9 cellular contexts compared by ENCODE assay signal in the genomic region with DNA sequence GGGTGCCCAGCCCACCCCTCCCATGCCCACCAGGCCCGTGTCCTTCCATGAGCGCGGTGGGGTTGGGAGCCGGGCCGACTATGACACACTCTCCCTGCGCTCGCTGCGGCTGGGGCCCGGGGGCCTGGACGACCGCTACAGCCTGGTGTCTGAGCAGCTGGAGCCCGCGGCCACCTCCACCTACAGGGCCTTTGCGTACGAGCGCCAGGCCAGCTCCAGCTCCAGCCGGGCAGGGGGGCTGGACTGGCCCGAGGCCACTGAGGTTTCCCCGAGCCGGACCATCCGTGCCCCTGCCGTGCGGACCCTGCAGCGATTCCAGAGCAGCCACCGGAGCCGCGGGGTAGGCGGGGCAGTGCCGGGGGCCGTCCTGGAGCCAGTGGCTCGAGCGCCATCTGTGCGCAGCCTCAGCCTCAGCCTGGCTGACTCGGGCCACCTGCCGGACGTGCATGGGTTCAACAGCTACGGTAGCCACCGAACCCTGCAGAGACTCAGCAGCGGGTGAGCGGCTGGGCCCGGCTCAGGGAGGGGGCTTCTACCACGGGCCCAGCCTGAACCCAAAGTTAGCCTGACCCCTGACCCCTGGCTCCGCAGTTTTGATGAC. TPM values are rescaled to one million over a fixed set of nuclear protein-coding genes. Genes with fewer than 3 reads are reported as not detected.
DNase-seq lines count a peak whose midpoint lies in the region; ATAC-seq and TF ChIP-seq lines count a peak whose summit lies in the region.
"Had no signal": no experiment of that assay in that cellular context is flagged by ENCODE, and none has a peak within 500 bp of the region (broad histone marks: within the 10 kb centered on the region; RNA-seq: fewer than 3 reads in every experiment).

No MANE protein-coding gene starts in this region.

- H3K9ac ChIP-seq in SK-N-SH: no peak overlapping the region

- H3K27me3 ChIP-seq in SK-N-SH (ENCODE audit: insufficient read depth) (peaks cover 9% of the 10 kb centered on the region; the same call in 1 of the 2 replicates), ectodermal cell (ENCODE audit: control insufficient read depth, insufficient read depth, low read length, poor library complexity, severe bottlenecking) (no peaks in the 10 kb centered on the region), osteoblast (ENCODE audit: insufficient read depth, low read length) (no peaks in the 10 kb centered on the region)

- peak; percentile 62 for TF ChIP-seq RAD21 in SK-N-SH (IDR thresholded peaks at IDR 0.05; ENCODE audit: low read length)

- WGBS in SK-N-SH (ENCODE audit: low lambda C conversion rate): 27% methylated on average over 3 of the region's 43 CpGs
- WGBS in ectodermal cell, 2 experiments: 65 to 70% methylated on average over 43 of the region's 43 CpGs

- no peaks in the 10 kb centered on the region for H3K9me3 ChIP-seq in SK-N-SH
- no peaks in the 10 kb centered on the region for H3K9me3 ChIP-seq in ectodermal cell (ENCODE audit: control insufficient read depth, low read length)
- no peaks in the 10 kb centered on the region for H3K9me3 ChIP-seq in osteoblast (ENCODE audit: low read depth, low read length)

- H3K4me2 ChIP-seq in SK-N-SH: peak overlapping the region; percentile 87
- peak overlapping the region; percentile 61 for H3K4me2 ChIP-seq in osteoblast (ENCODE audit: insufficient read depth, low read length)

- H3K4me1 ChIP-seq in SK-N-SH (ENCODE audit: control insufficient read depth in 1 of 2, insufficient read depth in 2 of 2, low read depth in 1 of 2, low read length in 1 of 2) (peaks cover 10 to 12% of the 10 kb centered on the region in 2 experiments; a peak in 3 of 4 replicates), ectodermal cell (ENCODE audit: control insufficient read depth, insufficient read depth, low read length) (no peaks in the 10 kb centered on the region), osteoblast (ENCODE audit: insufficient read depth, low read length) (peaks cover 21% of the 10 kb centered on the region)

- H3K9me2 ChIP-seq in SK-N-SH: no peaks in the 10 kb centered on the region

- H3K4me3 ChIP-seq in GM08714 (ENCODE audit: low read length) (peak overlapping the region; percentile 16; the same call in 1 of the 2 replicates), SK-N-SH (ENCODE audit: low read depth in 2 of 2, low read length in 1 of 2) (peak overlapping the region; percentile 49 to 51), ectodermal cell (ENCODE audit: insufficient read depth, low read depth, low read length) (peak overlapping the region; percentile 4), osteoblast (ENCODE audit: insufficient read depth, low read length) (peak overlapping the region; percentile 67)

- POLR2A ChIA-PET in SK-N-SH (lab: Yijun Ruan, JAX): interaction anchor here (0.6 to 1.8 kb wide), 3 partner anchors 13 to 51 kb away, joined by 3 to 5 read pairs (median 4); no protein-coding TSS in a partner anchor

- H3F3A ChIP-seq in SK-N-SH (replicated peaks; ENCODE audit: insufficient read depth): no peaks in the 10 kb centered on the region

- H4K20me1 ChIP-seq in SK-N-SH (ENCODE audit: insufficient read depth): no peaks in the 10 kb centered on the region
- H4K20me1 ChIP-seq in osteoblast (ENCODE audit: insufficient read depth, low read length): no peaks in the 10 kb centered on the region

- CTCF ChIA-PET in SK-N-SH (lab: Yijun Ruan, JAX): interaction anchor here (0.7 to 3.0 kb wide), 30 partner anchors 10 to 360 kb away, joined by 3 to 31 read pairs (median 6); a partner anchor contains a TSS

- H2AFZ ChIP-seq in SK-N-SH (ENCODE audit: low read depth) (peak overlapping the region; percentile 51; the same call in 1 of the 2 replicates), osteoblast (ENCODE audit: low read length) (peak overlapping the region; percentile 47)

- H3K79me2 ChIP-seq in SK-N-SH (ENCODE audit: insufficient read depth) (no peaks in the 10 kb centered on the region), osteoblast (ENCODE audit: insufficient read depth, low read length) (no peaks in the 10 kb centered on the region)

- H3K36me3 ChIP-seq in SK-N-SH (replicated peaks in 1 of 2; ENCODE audit: control insufficient read depth in 1 of 2, insufficient read depth in 2 of 2, low read length in 1 of 2) (no peaks in the 10 kb centered on the region), ectodermal cell (ENCODE audit: control insufficient read depth, insufficient read depth, low read length) (no peaks in the 10 kb centered on the region), osteoblast (ENCODE audit: insufficient read depth, low read length) (no peaks in the 10 kb centered on the region)

- DNase-seq in SK-N-SH: peak; percentile 95
- DNase-seq in osteoblast (ENCODE audit: insufficient read length, low spot score, missing footprints): peak; percentile 99
- no peak for DNase-seq in NCI-H2029 (lab: John Stamatoyannopoulos, UW)
- DNase-seq in NCI-H2107 treated with DMSO at 0.1 percent for 48 hours (lab: John Stamatoyannopoulos, UW; ENCODE audit: unreplicated experiment): no peak

- no peak for TF ChIP-seq EP300 in SK-N-SH (IDR thresholded peaks at IDR 0.05; ENCODE audit: borderline replicate concordance in 1 of 2, low read depth in 1 of 2, low read length in 1 of 2)

- TF ChIP-seq CTCF in SK-N-SH (IDR thresholded peaks at IDR 0.05): peak; percentile 61
- peak; percentile 24 for TF ChIP-seq CTCF in osteoblast (IDR thresholded peaks at IDR 0.05; ENCODE audit: extremely low read depth, low read depth, low read length)

- H3K27ac ChIP-seq in SK-N-SH (ENCODE audit: low read depth in 2 of 2, low read length in 1 of 2) (no peak overlapping the region; a peak in 1 of 4 replicates), ectodermal cell (ENCODE audit: insufficient read depth, low read depth, low read length, poor library complexity, severe bottlenecking) (no peak overlapping the region), osteoblast (ENCODE audit: low read depth, low read length) (no peak overlapping the region)

- ATAC-seq in HG02798 (IDR thresholded peaks at IDR 0.05; ENCODE audit: poor library complexity, unreplicated experiment) (peak; percentile 67), HG03442 (IDR thresholded peaks at IDR 0.05; ENCODE audit: unreplicated experiment) (no peak)

TF ChIP-seq in SK-N-SH, 30 proteins besides CTCF, POLR2A, EP300 and RAD21 (continues in another document):
- TF ChIP-seq CHD2 (IDR thresholded peaks at IDR 0.05; ENCODE audit: low read length, partially characterized antibody): peak; percentile 13
- TF ChIP-seq TAF1 (IDR thresholded peaks at IDR 0.05; ENCODE audit: borderline replicate concordance, low read depth, low read length): peak; percentile 36; the same call in 1 of the 2 replicates
- no peak for TF ChIP-seq RCOR1 (IDR thresholded peaks at IDR 0.05; ENCODE audit: low read length)
- TF ChIP-seq SMC3 (IDR thresholded peaks at IDR 0.05; ENCODE audit: low read depth, low read length): peak; percentile 65
- peak; percentile 69 for TF ChIP-seq NRF1 (IDR thresholded peaks at IDR 0.05; ENCODE audit: low read depth, low read length)
- 0 out of 2 replicates have a peak, but pooled peaks have one; percentile 32 for TF ChIP-seq POLR2AphosphoS5 (IDR thresholded peaks at IDR 0.05; ENCODE audit: low read depth, low read length)
- no peak for TF ChIP-seq NFIC (IDR thresholded peaks at IDR 0.05; ENCODE audit: borderline replicate concordance)
- no peak for TF ChIP-seq TEAD4 (IDR thresholded peaks at IDR 0.05; ENCODE audit: borderline replicate concordance, insufficient read depth)
- TF ChIP-seq MXI1 (IDR thresholded peaks at IDR 0.05; ENCODE audit: low read depth, low read length): peak; percentile 56; the same call in 1 of the 2 replicates

RNA-seq across cellular contexts. Expression of a gene that starts 3.0 kb away (rescaled TPM):
- 1.4 and 2.4 TPM in 2 replicates for polyA plus RNA-seq in SK-N-SH (2012; rRNA removed)
- 0.59 and 0.98 TPM in 2 replicates for polyA plus RNA-seq in SK-N-SH (2012; cell fraction: cytosol; rRNA removed)
- polyA plus RNA-seq in SK-N-SH (2012; cell fraction: nucleus; rRNA removed): 4.2 and 5.2 TPM in 2 replicates
- polyA plus RNA-seq in ectodermal cell (2013, experiment 1 of 4): 0.19 TPM
- 0.89 TPM for polyA plus RNA-seq in ectodermal cell (2013, experiment 2 of 4)
- polyA plus RNA-seq in ectodermal cell (2013, experiment 3 of 4): 0.96 TPM
- polyA plus RNA-seq in ectodermal cell (2013, experiment 4 of 4): 0.36 TPM
- 0.88 and 2.5 TPM in 2 replicates for total RNA-seq in osteoblast

RNA-seq across cellular contexts. Expression of a gene that starts 17.8 kb away (rescaled TPM):
- polyA plus RNA-seq in SK-N-SH (2012; rRNA removed): 22.4 and 32.5 TPM in 2 replicates
- polyA plus RNA-seq in SK-N-SH (2012; cell fraction: cytosol; rRNA removed): 12.3 and 16.4 TPM in 2 replicates
- 45.1 and 92.0 TPM in 2 replicates for polyA plus RNA-seq in SK-N-SH (2012; cell fraction: nucleus; rRNA removed)
- polyA plus RNA-seq in ectodermal cell (2013, experiment 1 of 4): 9.8 TPM
- 9.1 TPM for polyA plus RNA-seq in ectodermal cell (2013, experiment 2 of 4)
- 11.8 TPM for polyA plus RNA-seq in ectodermal cell (2013, experiment 3 of 4)
- polyA plus RNA-seq in ectodermal cell (2013, experiment 4 of 4): 12.1 TPM
- total RNA-seq in osteoblast: 10.9 and 14.5 TPM in 2 replicates

RNA-seq across cellular contexts. Expression of a gene that starts 27.7 kb away (rescaled TPM):
- polyA plus RNA-seq in SK-N-SH (2012; rRNA removed): 58.6 and 66.7 TPM in 2 replicates
- polyA plus RNA-seq in SK-N-SH (2012; cell fraction: cytosol; rRNA removed): 18.8 and 31.2 TPM in 2 replicates
- polyA plus RNA-seq in SK-N-SH (2012; cell fraction: nucleus; rRNA removed): 380 and 563 TPM in 2 replicates
- 125 TPM for polyA plus RNA-seq in ectodermal cell (2013, experiment 1 of 4)
- polyA plus RNA-seq in ectodermal cell (2013, experiment 2 of 4): 133 TPM
- 120 TPM for polyA plus RNA-seq in ectodermal cell (2013, experiment 3 of 4)
- 119 TPM for polyA plus RNA-seq in ectodermal cell (2013, experiment 4 of 4)
- total RNA-seq in osteoblast: 0.88 and 2.2 TPM in 2 replicates

RNA-seq across cellular contexts. Expression of a gene that starts 44.8 kb away (rescaled TPM):
- 0.06 and 0.12 TPM in 2 replicates for polyA plus RNA-seq in SK-N-SH (2012; rRNA removed)
- polyA plus RNA-seq in SK-N-SH (2012; cell fraction: cytosol; rRNA removed): 0.03 TPM in 2 replicates
- 1.0 TPM in 2 replicates for polyA plus RNA-seq in SK-N-SH (2012; cell fraction: nucleus; rRNA removed)
- polyA plus RNA-seq in ectodermal cell (2013, experiment 1 of 4): 4.3 TPM
- polyA plus RNA-seq in ectodermal cell (2013, experiment 2 of 4): 4.3 TPM
- 2.7 TPM for polyA plus RNA-seq in ectodermal cell (2013, experiment 3 of 4)
- polyA plus RNA-seq in ectodermal cell (2013, experiment 4 of 4): 3.6 TPM
- total RNA-seq in osteoblast: under 0.01 TPM in 1 of 2 replicates, not detected in the other
- total RNA-seq: neural crest cell had no signal

RNA-seq across cellular contexts. Expression of a gene that starts 53.0 kb away (rescaled TPM):
- 25.6 and 28.6 TPM in 2 replicates for polyA plus RNA-seq in SK-N-SH (2012; rRNA removed)
- 10.9 and 14.9 TPM in 2 replicates for polyA plus RNA-seq in SK-N-SH (2012; cell fraction: cytosol; rRNA removed)
- polyA plus RNA-seq in SK-N-SH (2012; cell fraction: nucleus; rRNA removed): 130 and 148 TPM in 2 replicates
- 52.6 TPM for polyA plus RNA-seq in ectodermal cell (2013, experiment 1 of 4)
- polyA plus RNA-seq in ectodermal cell (2013, experiment 2 of 4): 51.0 TPM
- 35.5 TPM for polyA plus RNA-seq in ectodermal cell (2013, experiment 3 of 4)
- 40.6 TPM for polyA plus RNA-seq in ectodermal cell (2013, experiment 4 of 4)
- total RNA-seq in osteoblast: 33.0 and 36.2 TPM in 2 replicates

Comparison
In these comparisons a context has a peak if more than half of its experiments do, and no peak if none do; other contexts are left out.
1. H3K4me3 ChIP-seq: peak in every context shown above with its lines; median percentile 67 in osteoblast; 50 in SK-N-SH; 16 in GM08714; 4 in ectodermal cell.
2. DNase-seq: peak in SK-N-SH (single experiment) and osteoblast (single experiment); none in NCI-H2029 (single experiment) and NCI-H2107 treated with DMSO at 0.1 percent for 48 hours (single experiment).